In genomic region chr3:58719684-58720083, GRCh38 we compare ENCODE assay signal across 35 cellular contexts. TPM values are rescaled to one million over a fixed set of nuclear protein-coding genes. Genes with fewer than 3 reads are reported as not detected.
"Had no signal": no experiment of that assay in that cellular context is flagged by ENCODE, and none has a peak within 500 bp of the region (broad histone marks: within the 10 kb centered on the region; RNA-seq: fewer than 3 reads in every experiment).

No MANE protein-coding gene starts in this region.

- H3K4me2 ChIP-seq: smooth muscle cell had no signal

- H3K27ac ChIP-seq: coronary artery, esophagus muscularis mucosa, foreskin keratinocyte, gastroesophageal sphincter, heart right ventricle, left lung, neutrophil, pancreas, right lobe of liver, thyroid gland, vagina had no signal

- H3K9me3 ChIP-seq: esophagus muscularis mucosa, gastroesophageal sphincter, heart right ventricle, mucosa of descending colon, neutrophil, pancreas, right lobe of liver, thyroid gland, vagina had no signal

- ATAC-seq: foreskin keratinocyte; gastroesophageal sphincter; heart right ventricle; left lung; natural killer cell treated with Interleukin-12 subunit alpha and Interleukin-12 subunit beta and Interleukin-15 and Interleukin-18, amount 100 ng/mL, for 72 hours; pancreas; stimulated activated naive CD8-positive, alpha-beta T cell treated with anti-CD3 and anti-CD28 coated beads, Interleukin-15, amount 100 ng/mL, for 72 hours had no signal

- H3K4me3 ChIP-seq: coronary artery, esophagus muscularis mucosa, gastroesophageal sphincter, heart right ventricle, left lung, mucosa of descending colon, pancreas, right lobe of liver, smooth muscle cell, thyroid gland, vagina had no signal

- H3K4me1 ChIP-seq: foreskin keratinocyte, heart right ventricle, pancreas, right lobe of liver, thyroid gland, vagina had no signal

- H3K27me3 ChIP-seq: esophagus muscularis mucosa, gastroesophageal sphincter, left lung, neutrophil, pancreas, right lobe of liver, thyroid gland, vagina had no signal

- H3K36me3 ChIP-seq: esophagus muscularis mucosa, gastroesophageal sphincter, heart right ventricle, left lung, neutrophil, pancreas, right lobe of liver, thyroid gland, vagina had no signal

- DNase-seq: dermis blood vessel endothelial cell; effector memory CD4-positive, alpha-beta T cell; foreskin keratinocyte; glutamatergic neuron; heart right ventricle; hypothalamus; immature natural killer cell; left lung; mesenchymal stem cell; mucosa of descending colon; naive B cell; stimulated activated CD4-positive, alpha-beta T cell treated with anti-CD3 and anti-CD28 coated beads, Interleukin-12 subunit alpha, Interleukin-12 subunit beta, amount 100 ng/mL, for 4 hours; stimulated activated CD4-positive, alpha-beta T cell treated with anti-CD3 and anti-CD28 coated beads, Interleukin-1b, Interleukin-23, amount 100 ng/mL, for 48 hours; stimulated activated CD4-positive, alpha-beta T cell treated with anti-CD3 and anti-CD28 coated beads, Interleukin-4, amount 100 ng/mL, for 1 hour; stimulated activated CD8-positive, alpha-beta memory T cell treated with anti-CD3 and anti-CD28 coated beads, Interleukin-4, amount 100 ng/mL, for 48 hours; stimulated activated naive CD4-positive, alpha-beta T cell; stimulated activated naive CD8-positive, alpha-beta T cell treated with anti-CD3 and anti-CD28 coated beads, Interleukin-15, amount 100 ng/mL, for 72 hours; trophoblast cell had no signal

RNA-seq across cellular contexts. Expression of gene FAM3D, which starts 53.1 kb away (rescaled TPM):
- total RNA-seq: endothelial cell of umbilical vein; epithelial cell of proximal tubule; esophagus muscularis mucosa; fibroblast of lung; foreskin keratinocyte; heart right ventricle; natural killer cell treated with Interleukin-12 subunit alpha and Interleukin-12 subunit beta and Interleukin-15 and Interleukin-18, amount 100 ng/mL, for 72 hours; posterior vena cava; right lobe of liver; subcutaneous adipose tissue; temporal lobe had no signal
- polyA plus RNA-seq: fibroblast of lung, foreskin keratinocyte, immature natural killer cell, keratinocyte had no signal
